In genomic region chr4:162341533-162341932, GRCh38 we compare ENCODE assay signal across 1 cellular context.
TF ChIP-seq lines count a peak whose summit lies in the region.

No MANE protein-coding gene starts in this region.

TF ChIP-seq in GM23338, 12 proteins besides CTCF, POLR2A, EP300 and RAD21 (continued from another document):
- TF ChIP-seq REST (IDR thresholded peaks at IDR 0.05; ENCODE audit: unreplicated experiment): no peak
- no peak for TF ChIP-seq NANOG (IDR thresholded peaks at IDR 0.05; ENCODE audit: borderline replicate concordance)
- no peak for TF ChIP-seq ZNF331 (CRISPR knock-in tag; IDR thresholded peaks at IDR 0.05; ENCODE audit: low read depth)
- TF ChIP-seq STAT1 (IDR thresholded peaks at IDR 0.05; ENCODE audit: unreplicated experiment): no peak
